Comparison of ENCODE assay signal across 11 cellular contexts in genomic region chr7:83492802-83493201, GRCh38.
"Had no signal": no experiment of that assay in that cellular context is flagged by ENCODE, and none has a peak within 500 bp of the region (broad histone marks: within the 10 kb centered on the region; RNA-seq: fewer than 3 reads in every experiment).

No MANE protein-coding gene starts in this region.

- H2AFZ ChIP-seq: GM23248, GM23338 had no signal

- DNase-seq: GM23248, GOT3, H7, H9, HCEC 1CT, HFFc6 had no signal

- H3K9me3 ChIP-seq: HAP-1 had no signal

- H3K9ac ChIP-seq: GM23248 had no signal

- ATAC-seq: GM23338, HCT116 had no signal

- H3K4me2 ChIP-seq: GM23338 had no signal

- H3K27ac ChIP-seq: GM23248 had no signal

- FAIRE-seq: H1, H54 had no signal

- H3K4me3 ChIP-seq: GM23248, GM23338, HAP-1 had no signal

- H3K36me3 ChIP-seq: HAP-1 had no signal
